8 cellular contexts compared by ENCODE assay signal in the genomic region with DNA sequence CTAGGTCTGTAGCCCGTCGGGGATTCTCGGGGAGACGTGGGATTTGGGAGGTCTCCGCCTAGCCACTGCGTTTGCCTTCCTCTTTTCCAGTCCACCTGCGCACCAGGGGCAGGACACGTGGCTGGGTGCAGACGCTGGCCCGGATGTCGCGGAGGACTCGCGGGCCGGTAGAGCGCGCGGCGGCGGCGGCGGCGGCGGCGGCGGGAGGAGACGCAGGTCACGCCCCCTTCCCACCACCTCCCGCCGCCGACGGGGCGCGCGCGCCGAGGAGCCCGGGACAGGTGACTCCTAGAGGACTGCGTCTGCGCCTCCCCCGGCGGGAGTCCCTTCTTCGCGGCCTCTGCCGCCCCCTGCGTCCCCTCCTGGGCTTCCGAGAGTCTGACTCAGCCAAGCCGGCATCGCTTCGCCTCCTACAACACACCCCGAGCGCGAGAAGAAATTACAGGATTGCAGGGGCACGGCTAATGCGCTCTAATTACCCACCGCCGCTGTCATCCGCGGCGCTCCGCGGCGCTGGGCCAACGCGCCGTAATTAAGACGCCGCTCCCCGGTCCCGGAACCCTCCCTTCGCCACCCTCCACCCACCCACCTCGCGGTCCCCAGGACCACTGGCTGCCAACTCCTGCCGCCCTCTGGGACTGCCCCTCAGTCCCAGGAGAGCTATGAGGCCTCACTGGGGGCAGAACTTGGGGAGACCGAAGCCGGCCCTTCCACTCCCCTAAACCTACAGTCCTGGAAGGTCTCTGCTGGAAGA.
DNase-seq lines count a peak whose midpoint lies in the region; ATAC-seq and TF ChIP-seq lines count a peak whose summit lies in the region.

No MANE protein-coding gene starts in this region.

- no peaks in the 10 kb centered on the region for H3K79me2 ChIP-seq in KMS-11 (ENCODE audit: insufficient read depth, low read depth)

- no peaks in the 10 kb centered on the region for H3K4me1 ChIP-seq in KMS-11 (ENCODE audit: low read depth, poor library complexity, severe bottlenecking)
- peaks cover 12 to 13% of the 10 kb centered on the region in 2 donors for H3K4me1 ChIP-seq in duodenal mucosa (ENCODE audit: control insufficient read depth in 1 of 2, insufficient read depth in 2 of 2, low read length in 2 of 2)
- peaks cover 48% of the 10 kb centered on the region for H3K4me1 ChIP-seq in mesodermal cell (ENCODE audit: control insufficient read depth, insufficient read depth, low read length, poor library complexity, severe bottlenecking)

- H3K9me3 ChIP-seq in duodenal mucosa (ENCODE audit: control insufficient read depth in 1 of 2, low read length in 2 of 2), result no peaks in the 10 kb centered on the region
- H3K9me3 ChIP-seq in mesodermal cell (ENCODE audit: control insufficient read depth, low read length), result no peaks in the 10 kb centered on the region

- no peaks in the 10 kb centered on the region; the same call in 1 of the 2 replicates for H3K27me3 ChIP-seq in KMS-11 (ENCODE audit: insufficient read depth, low read depth)
- H3K27me3 ChIP-seq in duodenal mucosa (ENCODE audit: control insufficient read depth in 1 of 2, insufficient read depth in 2 of 2, low read length in 2 of 2), result peaks cover 0 to 24% of the 10 kb centered on the region in 2 donors

- CTCF ChIA-PET in activated CD4-positive, alpha-beta T cell treated with anti-CD3 and anti-CD28 coated beads, Interleukin-2, amount 10 ng/mL, durations not matched to agents 7 days and 5 days (lab: Charles Lee), result interaction anchor here (0.6 to 0.7 kb wide), 2 partner anchors 24 to 162 kb away, joined by 3 to 4 read pairs; no protein-coding TSS in a partner anchor

- no peak for ATAC-seq in HG03571 (IDR thresholded peaks at IDR 0.05; ENCODE audit: unreplicated experiment)

- H2AFZ ChIP-seq in KMS-11 (ENCODE audit: low read depth), result peak overlapping the region; percentile 58

- no peak overlapping the region for H3K27ac ChIP-seq in KMS-11
- H3K27ac ChIP-seq in duodenal mucosa (ENCODE audit: low read depth, low read length), result no peak overlapping the region
- H3K27ac ChIP-seq in mesodermal cell (ENCODE audit: low read depth, low read length, severe bottlenecking), result no peak overlapping the region

- H3K4me3 Mint-ChIP-seq in activated CD4-positive, alpha-beta T cell treated with anti-CD3 and anti-CD28 coated beads, Interleukin-2, amount 10 ng/mL, durations not matched to agents 7 days and 5 days, result peak overlapping the region; percentile 47

- peaks cover 12% of the 10 kb centered on the region for H3K4me1 Mint-ChIP-seq in activated CD4-positive, alpha-beta T cell treated with anti-CD3 and anti-CD28 coated beads, Interleukin-2, amount 10 ng/mL, durations not matched to agents 7 days and 5 days

- H3K27ac Mint-ChIP-seq in activated CD4-positive, alpha-beta T cell treated with anti-CD3 and anti-CD28 coated beads, Interleukin-2, amount 10 ng/mL, durations not matched to agents 7 days and 5 days, result no peak overlapping the region

- TF ChIP-seq CTCF in KMS-11 (conservative IDR thresholded peaks at IDR 0.05; ENCODE audit: low read depth, low read length), result no peak

- H4K20me1 ChIP-seq in KMS-11 (ENCODE audit: insufficient read depth), result no peaks in the 10 kb centered on the region

- 2% methylated on average over 24 to 52 of the region's 76 CpGs for WGBS in mesodermal cell (ENCODE audit: insufficient coverage in 2 of 2), 2 experiments

- H3K36me3 ChIP-seq in KMS-11 (ENCODE audit: insufficient read depth) (no peaks in the 10 kb centered on the region), duodenal mucosa (ENCODE audit: control insufficient read depth in 1 of 2, insufficient read depth in 2 of 2, low read length in 2 of 2) (no peaks in the 10 kb centered on the region), mesodermal cell (ENCODE audit: control insufficient read depth, insufficient read depth, low read length) (no peaks in the 10 kb centered on the region)

- peak overlapping the region; percentile 53; the same call in 1 of the 2 replicates for H3K4me2 ChIP-seq in KMS-11

- peak; percentile 58 for DNase-seq in activated CD4-positive, alpha-beta T cell treated with anti-CD3 and anti-CD28 coated beads, Interleukin-2, amount 10 ng/mL, durations not matched to agents 7 days and 5 days
- peak; percentile 51 to 57 for DNase-seq in stimulated activated CD8-positive, alpha-beta memory T cell treated with anti-CD3 and anti-CD28 coated beads, Interleukin-15, amount 100 ng/mL, for 48 hours (ENCODE audit: low read depth in 2 of 2)
- no peak for DNase-seq in SHP77 treated with DMSO at 0.1 percent for 48 hours (lab: John Stamatoyannopoulos, UW)

- H3K9me3 Mint-ChIP-seq in activated CD4-positive, alpha-beta T cell treated with anti-CD3 and anti-CD28 coated beads, Interleukin-2, amount 10 ng/mL, durations not matched to agents 7 days and 5 days, result no peaks in the 10 kb centered on the region

- H3K9ac ChIP-seq in KMS-11 (no peak overlapping the region; the same call in 1 of the 2 replicates), duodenal mucosa (ENCODE audit: low read depth in 1 of 2, low read length in 2 of 2) (peak overlapping the region; percentile 18 to 43)

- POLR2A ChIA-PET in activated CD4-positive, alpha-beta T cell treated with anti-CD3 and anti-CD28 coated beads, Interleukin-2, amount 10 ng/mL, durations not matched to agents 7 days and 5 days (lab: Charles Lee), result no interaction called here

- peak overlapping the region; percentile 9; the same call in 1 of the 2 replicates for H3K4me3 ChIP-seq in GM08714 (ENCODE audit: low read length)
- no peak overlapping the region for H3K4me3 ChIP-seq in KMS-11 (IDR thresholded peaks at IDR 0.05; ENCODE audit: insufficient read depth, low read depth, low read length)
- peak overlapping the region; percentile 55 to 58 for H3K4me3 ChIP-seq in duodenal mucosa (ENCODE audit: low read depth in 1 of 2, low read length in 2 of 2)
- H3K4me3 ChIP-seq in mesodermal cell (ENCODE audit: extremely low read depth, insufficient read depth, low read length, poor library complexity, severe bottlenecking), result peak overlapping the region; percentile 26

- H3K36me3 Mint-ChIP-seq in activated CD4-positive, alpha-beta T cell treated with anti-CD3 and anti-CD28 coated beads, Interleukin-2, amount 10 ng/mL, durations not matched to agents 7 days and 5 days (ENCODE audit: low read depth), result no peaks in the 10 kb centered on the region

- H3K27me3 Mint-ChIP-seq in activated CD4-positive, alpha-beta T cell treated with anti-CD3 and anti-CD28 coated beads, Interleukin-2, amount 10 ng/mL, durations not matched to agents 7 days and 5 days, result peaks cover 35% of the 10 kb centered on the region
